In the genomic region with DNA sequence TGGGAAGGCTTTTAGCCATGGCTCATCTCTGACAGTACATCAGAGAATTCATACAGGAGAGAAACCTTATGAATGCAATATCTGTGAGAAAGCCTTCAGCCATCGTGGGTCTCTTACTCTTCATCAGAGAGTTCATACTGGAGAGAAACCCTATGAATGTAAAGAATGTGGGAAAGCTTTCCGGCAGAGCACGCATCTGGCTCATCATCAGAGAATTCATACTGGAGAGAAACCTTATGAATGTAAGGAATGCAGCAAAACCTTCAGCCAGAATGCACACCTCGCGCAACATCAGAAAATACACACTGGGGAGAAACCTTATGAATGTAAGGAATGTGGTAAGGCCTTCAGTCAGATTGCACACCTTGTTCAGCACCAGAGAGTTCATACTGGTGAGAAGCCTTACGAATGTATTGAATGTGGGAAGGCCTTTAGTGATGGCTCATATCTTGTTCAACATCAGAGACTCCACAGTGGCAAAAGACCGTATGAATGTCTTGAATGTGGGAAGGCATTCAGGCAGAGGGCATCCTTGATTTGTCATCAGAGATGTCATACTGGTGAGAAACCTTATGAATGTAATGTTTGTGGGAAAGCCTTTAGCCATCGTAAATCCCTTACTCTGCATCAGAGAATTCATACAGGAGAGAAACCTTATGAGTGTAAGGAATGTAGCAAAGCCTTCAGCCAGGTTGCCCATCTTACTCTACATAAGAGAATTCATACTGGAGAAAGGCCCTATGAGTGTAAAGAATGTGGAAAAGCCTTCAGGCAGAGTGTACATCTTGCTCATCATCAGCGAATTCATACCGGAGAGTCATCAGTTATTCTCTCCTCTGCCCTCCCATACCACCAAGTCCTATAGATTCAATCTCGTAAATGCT, we compare ENCODE assay signal across 15 cellular contexts.
"Had no signal": no experiment of that assay in that cellular context is flagged by ENCODE, and none has a peak within 500 bp of the region (broad histone marks: within the 10 kb centered on the region; RNA-seq: fewer than 3 reads in every experiment).

No MANE protein-coding gene starts in this region.

- DNase-seq: activated CD4-positive, alpha-beta memory T cell treated with anti-CD3 and anti-CD28 coated beads, Interleukin-2, amount 10 ng/mL, durations not matched to agents 7 days and 5 days; activated CD4-positive, alpha-beta T cell treated with anti-CD3 and anti-CD28 coated beads for 4 hours; activated effector memory CD4-positive, alpha-beta T cell treated with Interleukin-2 at 50 U/mL for 16 hours; activated T-cell treated with anti-CD3 and anti-CD28 coated beads, Interleukin-2, amount 50 U/mL, for 4 hours; amygdala; body of pancreas; caudate nucleus; effector CD4-positive, alpha-beta T cell; foreskin fibroblast; ovary; stimulated activated CD4-positive, alpha-beta T cell treated with anti-CD3 and anti-CD28 coated beads, Interleukin-2, amount 100 ng/mL, for 48 hours; T-helper 2 cell; transverse colon had no signal

- H3K4me3 ChIP-seq: body of pancreas, ovary, transverse colon had no signal

- FAIRE-seq: colon had no signal

- H3K27me3 ChIP-seq: body of pancreas, ovary, transverse colon had no signal

- H3K27ac ChIP-seq: body of pancreas, ovary, transverse colon had no signal

- ATAC-seq: activated T-cell treated with anti-CD3 and anti-CD28 coated beads, Interleukin-2, amount 50 U/mL, for 4 hours; body of pancreas; stimulated activated memory B cell treated with anti-CD40 and anti-IgM and Interleukin-4, amounts not matched to agents 10 μg/mL and 1 μg/mL and 100 μg/mL, for 72 hours had no signal

- H3K4me1 ChIP-seq: body of pancreas, transverse colon had no signal
